1 cellular context compared by ENCODE assay signal in the genomic region with DNA sequence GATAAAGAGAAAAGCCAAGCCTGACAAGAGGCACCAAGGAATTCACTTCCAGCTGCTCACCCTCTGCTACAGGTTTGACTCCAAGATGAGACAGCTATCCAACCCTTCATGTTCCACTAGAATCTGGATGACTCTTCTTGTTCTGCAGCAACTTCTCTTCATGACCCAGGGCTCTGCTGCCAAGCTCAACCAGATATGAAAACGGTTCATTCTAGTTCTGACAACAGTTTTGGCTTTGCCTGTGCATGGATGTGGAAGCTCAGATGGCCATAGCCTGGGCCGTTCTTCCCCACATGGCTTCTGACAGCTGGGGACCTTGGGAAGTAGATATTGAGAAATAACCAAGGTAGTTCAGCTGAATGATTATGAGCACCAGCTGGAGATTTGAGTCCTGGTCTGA.
TF ChIP-seq lines count a peak whose summit lies in the region.

No MANE protein-coding gene starts in this region.

TF ChIP-seq in endothelial cell of umbilical vein, 7 proteins besides CTCF, POLR2A, EP300 and RAD21:
- no peak for TF ChIP-seq GATA2 (IDR thresholded peaks at IDR 0.05; ENCODE audit: insufficient read depth, insufficient read length, low read depth, low read length)
- TF ChIP-seq MYC (IDR thresholded peaks at IDR 0.05; ENCODE audit: low read depth, low read length): no peak
- TF ChIP-seq JUN (IDR thresholded peaks at IDR 0.05; ENCODE audit: borderline replicate concordance, insufficient read depth, insufficient read length, low read depth): no peak
- TF ChIP-seq POLR2AphosphoS5 (IDR thresholded peaks at IDR 0.05; ENCODE audit: insufficient read depth, low read depth, low read length): no peak
- no peak for TF ChIP-seq FOS (IDR thresholded peaks at IDR 0.05; ENCODE audit: borderline replicate concordance, insufficient read depth, low read length)
- TF ChIP-seq, protein P1, sequence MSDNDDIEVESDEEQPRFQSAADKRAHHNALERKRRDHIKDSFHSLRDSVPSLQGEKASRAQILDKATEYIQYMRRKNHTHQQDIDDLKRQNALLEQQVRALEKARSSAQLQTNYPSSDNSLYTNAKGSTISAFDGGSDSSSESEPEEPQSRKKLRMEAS (IDR thresholded peaks at IDR 0.05; ENCODE audit: insufficient read depth, insufficient read length): no peak
- TF ChIP-seq EZH2 (IDR thresholded peaks at IDR 0.05; ENCODE audit: borderline replicate concordance, low read depth, low read length, severe bottlenecking): no peak
TF ChIP-seq in endothelial cell of umbilical vein: peak in this region for 0.
